In the genomic region with DNA sequence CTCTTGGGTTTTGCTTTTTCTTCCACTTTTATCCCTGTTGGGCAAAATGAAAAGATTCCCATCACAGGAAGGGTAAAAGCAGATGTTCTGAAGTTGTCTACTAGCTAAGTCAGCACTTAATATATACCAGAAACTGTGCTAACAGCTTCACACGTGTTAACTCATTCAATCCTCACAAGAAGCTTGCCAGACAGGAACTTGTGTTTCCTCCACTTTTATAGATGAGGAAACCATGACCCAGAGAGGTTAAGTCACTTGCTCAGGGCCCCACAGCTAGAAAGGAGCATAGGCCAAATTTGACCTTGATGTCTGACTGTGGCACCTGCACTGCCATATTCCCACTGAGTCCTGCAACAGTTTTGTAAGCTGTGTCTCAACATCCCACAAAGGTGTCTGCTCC, we compare ENCODE assay signal across 21 cellular contexts.
DNase-seq lines count a peak whose midpoint lies in the region; ATAC-seq and TF ChIP-seq lines count a peak whose summit lies in the region.
"Had no signal": no experiment of that assay in that cellular context is flagged by ENCODE, and none has a peak within 500 bp of the region (broad histone marks: within the 10 kb centered on the region; RNA-seq: fewer than 3 reads in every experiment).

No MANE protein-coding gene starts in this region.

- H4K8ac ChIP-seq in mesendoderm (ENCODE audit: low read depth, low read length) = no peak overlapping the region

- no peak overlapping the region for H3K4me3 ChIP-seq in MM.1S (ENCODE audit: low read length)
- H3K4me3 ChIP-seq in endodermal cell (ENCODE audit: low read length) = no peak overlapping the region
- H3K4me3 ChIP-seq in mesendoderm (ENCODE audit: low read length) = no peak overlapping the region
- H3K4me3 ChIP-seq: GM12878, GM23248 had no signal

- no peak overlapping the region for H2AFZ ChIP-seq in MM.1S (ENCODE audit: low read length)
- H2AFZ ChIP-seq: GM23248 had no signal

- H3K9me2 ChIP-seq in MM.1S (replicated peaks; ENCODE audit: insufficient read depth, low read length) = no peaks in the 10 kb centered on the region

- peak; percentile 40 for DNase-seq in MM.1S
- DNase-seq in T-helper 17 cell = no peak
- peak; percentile 24 for DNase-seq in endodermal cell
- DNase-seq in osteocyte (ENCODE audit: extremely low spot score, unreplicated experiment) = peak; percentile 13
- no peak for DNase-seq in substantia nigra (lab: John Stamatoyannopoulos, UW)
- DNase-seq in mesendoderm = no peak
- DNase-seq in germinal center (ENCODE audit: low spot score) = no peak
- no peak for DNase-seq in NCI-H2029 (lab: John Stamatoyannopoulos, UW)
- DNase-seq: ACHN; BE2C; C1 segment of cervical spinal cord; CD4-positive, CD25-positive, alpha-beta regulatory T cell; CD8-positive, alpha-beta memory T cell; COR-L47; DMS 273 treated with DMSO at 0.1 percent for 48 hours; DMS53; DND-41; EL; GM23248; HCEC 1CT had no signal

- H3K27me3 Mint-ChIP-seq in T-helper 17 cell (no peaks in the 10 kb centered on the region), endodermal cell (ENCODE audit: insufficient read depth) (peaks cover 82% of the 10 kb centered on the region), osteocyte (ENCODE audit: unreplicated experiment) (peaks cover 9% of the 10 kb centered on the region)

- H3K23ac ChIP-seq in mesendoderm (ENCODE audit: low read length) = no peak overlapping the region

- H3K56ac ChIP-seq in mesendoderm (ENCODE audit: low read length) = no peak overlapping the region

- no peak overlapping the region for H2BK120ac ChIP-seq in mesendoderm (ENCODE audit: low read depth, low read length)

- no peak overlapping the region for H2BK5ac ChIP-seq in mesendoderm (ENCODE audit: low read length)

- H2AK5ac ChIP-seq in mesendoderm (ENCODE audit: low read length) = no peak overlapping the region

- H3K79me1 ChIP-seq in mesendoderm (ENCODE audit: low read length) = no peaks in the 10 kb centered on the region

- 84 to 100% methylated on average over 1 of the region's 1 CpG for WGBS in endodermal cell (ENCODE audit: insufficient coverage in 1 of 2, insufficient read length in 1 of 2), 2 experiments
- WGBS in mesendoderm (ENCODE audit: extremely low coverage, insufficient coverage, low lambda C conversion rate) = no CpG with 5 or more reads among the region's 1 CpG

- no peak overlapping the region for H3K4ac ChIP-seq in mesendoderm (ENCODE audit: low read depth, low read length)

- H4K5ac ChIP-seq in mesendoderm (ENCODE audit: low read length) = no peak overlapping the region

- H3K79me2 ChIP-seq in MM.1S (ENCODE audit: low read length) (no peaks in the 10 kb centered on the region), mesendoderm (ENCODE audit: control insufficient read depth, insufficient read depth, low read length) (no peaks in the 10 kb centered on the region)

- no peak overlapping the region for H3K4me2 ChIP-seq in MM.1S (ENCODE audit: low read depth, low read length)
- no peak overlapping the region for H3K4me2 ChIP-seq in mesendoderm (ENCODE audit: low read length)

- H3K27me3 ChIP-seq in MM.1S (replicated peaks; ENCODE audit: insufficient read depth, low read length) (no peaks in the 10 kb centered on the region), endodermal cell (ENCODE audit: control insufficient read depth, insufficient read depth, low read length, poor library complexity, severe bottlenecking) (peaks cover 73% of the 10 kb centered on the region), mesendoderm (ENCODE audit: insufficient read depth, low read length, poor library complexity) (no peaks in the 10 kb centered on the region)
- H3K27me3 ChIP-seq: BE2C had no signal

- no peak overlapping the region for H3K4me3 Mint-ChIP-seq in T-helper 17 cell
- no peak overlapping the region for H3K4me3 Mint-ChIP-seq in endodermal cell
- H3K4me3 Mint-ChIP-seq in osteocyte (ENCODE audit: unreplicated experiment) = no peak overlapping the region
- H3K4me3 Mint-ChIP-seq: CD4-positive, CD25-positive, alpha-beta regulatory T cell had no signal

- H2BK15ac ChIP-seq in mesendoderm (replicated peaks; ENCODE audit: low read depth) = no peak overlapping the region

- H3K9ac ChIP-seq in MM.1S (ENCODE audit: low read length) = no peak overlapping the region
- no peak overlapping the region for H3K9ac ChIP-seq in endodermal cell (ENCODE audit: extremely low read depth, low read length, poor library complexity, severe bottlenecking)
- H3K9ac ChIP-seq in mesendoderm (ENCODE audit: low read length) = no peak overlapping the region
- H3K9ac ChIP-seq: GM23248 had no signal

- H3K36me3 Mint-ChIP-seq in T-helper 17 cell (ENCODE audit: low read depth) (no peaks in the 10 kb centered on the region), endodermal cell (ENCODE audit: low read depth) (no peaks in the 10 kb centered on the region), osteocyte (ENCODE audit: unreplicated experiment) (no peaks in the 10 kb centered on the region)
- H3K36me3 Mint-ChIP-seq: CD4-positive, CD25-positive, alpha-beta regulatory T cell; CD8-positive, alpha-beta memory T cell had no signal

- H4K20me1 ChIP-seq in MM.1S (ENCODE audit: insufficient read depth, low read length) = no peaks in the 10 kb centered on the region

- no peak overlapping the region for H3K18ac ChIP-seq in mesendoderm (ENCODE audit: low read length)

- H3K27ac ChIP-seq in MM.1S (ENCODE audit: low read length) = no peak overlapping the region
- no peak overlapping the region for H3K27ac ChIP-seq in endodermal cell (ENCODE audit: low read depth, low read length)
- H3K27ac ChIP-seq in substantia nigra (ENCODE audit: low read depth, low read length, poor library complexity, severe bottlenecking) = no peak overlapping the region
- H3K27ac ChIP-seq in mesendoderm (ENCODE audit: low read depth, low read length) = no peak overlapping the region
- H3K27ac ChIP-seq: GM23248 had no signal

- H3K9me3 Mint-ChIP-seq in endodermal cell (peaks cover 16% of the 10 kb centered on the region), osteocyte (ENCODE audit: unreplicated experiment) (no peaks in the 10 kb centered on the region)
- H3K9me3 Mint-ChIP-seq: CD8-positive, alpha-beta memory T cell had no signal

- H3K4me1 Mint-ChIP-seq in T-helper 17 cell (peaks cover 18% of the 10 kb centered on the region), endodermal cell (peaks cover 12% of the 10 kb centered on the region), osteocyte (ENCODE audit: unreplicated experiment) (no peaks in the 10 kb centered on the region)
- H3K4me1 Mint-ChIP-seq: CD4-positive, CD25-positive, alpha-beta regulatory T cell had no signal

- no peaks in the 10 kb centered on the region for H3F3A ChIP-seq in MM.1S (ENCODE audit: insufficient read depth, low read length)

- H3K36me3 ChIP-seq in MM.1S (replicated peaks; ENCODE audit: insufficient read depth, low read length) = no peaks in the 10 kb centered on the region
- no peaks in the 10 kb centered on the region for H3K36me3 ChIP-seq in endodermal cell (ENCODE audit: control insufficient read depth, insufficient read depth, low read length)
- H3K36me3 ChIP-seq in mesendoderm (ENCODE audit: control insufficient read depth, insufficient read depth, low read length) = no peaks in the 10 kb centered on the region
- H3K36me3 ChIP-seq: BE2C had no signal

- H3K4me1 ChIP-seq in MM.1S (ENCODE audit: low read length) (peaks cover 12% of the 10 kb centered on the region), endodermal cell (ENCODE audit: control insufficient read depth, insufficient read depth, low read length) (no peaks in the 10 kb centered on the region), mesendoderm (ENCODE audit: control insufficient read depth, low read depth, low read length) (no peaks in the 10 kb centered on the region)
- H3K4me1 ChIP-seq: BE2C had no signal

- H3K9me3 ChIP-seq in MM.1S (replicated peaks; ENCODE audit: insufficient read depth, low read length) = no peaks in the 10 kb centered on the region
- no peaks in the 10 kb centered on the region for H3K9me3 ChIP-seq in T-helper 17 cell (ENCODE audit: control insufficient read depth, low read length, poor library complexity, severe bottlenecking)
- no peaks in the 10 kb centered on the region for H3K9me3 ChIP-seq in endodermal cell (ENCODE audit: control insufficient read depth, low read length)
- H3K9me3 ChIP-seq: BE2C had no signal

- ATAC-seq in T-helper 17 cell = no peak
- ATAC-seq: GM12878 had no signal

- TF ChIP-seq CTCF in MM.1S (IDR thresholded peaks at IDR 0.05; ENCODE audit: low read length) = no peak
- TF ChIP-seq CTCF in endodermal cell (conservative IDR thresholded peaks at IDR 0.05) = no peak
- no peak for TF ChIP-seq CTCF in osteocyte (IDR thresholded peaks at IDR 0.05)

- H3K27ac Mint-ChIP-seq in T-helper 17 cell (peak overlapping the region; percentile 60), endodermal cell (no peak overlapping the region), osteocyte (ENCODE audit: unreplicated experiment) (no peak overlapping the region)
- H3K27ac Mint-ChIP-seq: CD4-positive, CD25-positive, alpha-beta regulatory T cell had no signal

Comparison
In these comparisons a context has a peak if more than half of its experiments do, and no peak if none do; other contexts are left out.
1. DNase-seq: peak in MM.1S (single experiment), endodermal cell (single experiment) and osteocyte (single experiment); none in T-helper 17 cell (0 of 3), substantia nigra (0 of 49), mesendoderm (single experiment), germinal center (single experiment) and NCI-H2029 (single experiment).